15 cellular contexts compared by ENCODE assay signal in genomic region chr10:130185591-130185990, GRCh38. TPM values are rescaled to one million over a fixed set of nuclear protein-coding genes. Genes with fewer than 3 reads are reported as not detected.
A peak's percentile ranks its signal among the peaks of the same experiment; 100 is the strongest.
DNase-seq lines count a peak whose midpoint lies in the region; ATAC-seq and TF ChIP-seq lines count a peak whose summit lies in the region.
"Had no signal": no experiment of that assay in that cellular context is flagged by ENCODE, and none has a peak within 500 bp of the region (broad histone marks: within the 10 kb centered on the region; RNA-seq: fewer than 3 reads in every experiment).

No MANE protein-coding gene starts in this region.

- BruUV-seq in Panc1 (replicated peaks; lab: Mats Ljungman, UMichigan): TSS peak; percentile 32

- H3K27ac ChIP-seq in Panc1 (ENCODE audit: low read length) (no peak overlapping the region), endodermal cell (ENCODE audit: low read depth, low read length) (no peak overlapping the region), osteoblast (ENCODE audit: low read depth, low read length) (no peak overlapping the region)
- H3K27ac ChIP-seq: A549, BLaER1, GM23248 had no signal

- H3K4me1 ChIP-seq in Panc1 (ENCODE audit: control insufficient read depth, insufficient read depth, low read length) (no peaks in the 10 kb centered on the region; the same call in 1 of the 2 replicates), endodermal cell (ENCODE audit: control insufficient read depth, insufficient read depth, low read length) (no peaks in the 10 kb centered on the region), osteoblast (ENCODE audit: insufficient read depth, low read length) (peaks cover under 1% of the 10 kb centered on the region)
- H3K4me1 ChIP-seq: A549 had no signal

- no peaks in the 10 kb centered on the region for H4K20me1 ChIP-seq in osteoblast (ENCODE audit: insufficient read depth, low read length)
- H4K20me1 ChIP-seq: BLaER1 had no signal

- H2AFZ ChIP-seq in osteoblast (ENCODE audit: low read length): no peak overlapping the region
- H2AFZ ChIP-seq: GM23248 had no signal

- H3K36me3 Mint-ChIP-seq in T-helper 17 cell (ENCODE audit: low read depth) (peaks cover 3% of the 10 kb centered on the region), endodermal cell (ENCODE audit: low read depth) (peaks cover 74% of the 10 kb centered on the region)

- H3K27me3 Mint-ChIP-seq in T-helper 17 cell: no peaks in the 10 kb centered on the region
- H3K27me3 Mint-ChIP-seq in endodermal cell (ENCODE audit: insufficient read depth): peaks cover 1% of the 10 kb centered on the region
- H3K27me3 Mint-ChIP-seq: CD8-positive, alpha-beta memory T cell had no signal

- CTCF ChIA-PET in Panc1 (lab: Charles Lee): no interaction called here

- H3K27ac Mint-ChIP-seq in T-helper 17 cell: peak overlapping the region; percentile 32
- peak overlapping the region; percentile 8 for H3K27ac Mint-ChIP-seq in endodermal cell

- H3K4me1 Mint-ChIP-seq in T-helper 17 cell (peaks cover 3% of the 10 kb centered on the region), endodermal cell (no peaks in the 10 kb centered on the region)

- H3K36me3 ChIP-seq in Panc1 (ENCODE audit: control insufficient read depth, insufficient read depth, low read length) (peaks cover 9% of the 10 kb centered on the region; the same call in 1 of the 2 replicates), endodermal cell (ENCODE audit: control insufficient read depth, insufficient read depth, low read length) (peaks cover 65% of the 10 kb centered on the region), osteoblast (ENCODE audit: insufficient read depth, low read length) (peaks cover 49% of the 10 kb centered on the region)

- H3K4me3 Mint-ChIP-seq in T-helper 17 cell (no peak overlapping the region), endodermal cell (no peak overlapping the region)
- H3K4me3 Mint-ChIP-seq: CD8-positive, alpha-beta memory T cell had no signal

- H3K4me3 ChIP-seq in Panc1 (ENCODE audit: low read depth in 2 of 2, low read length in 2 of 2) (no peak overlapping the region), endodermal cell (ENCODE audit: low read length) (no peak overlapping the region), osteoblast (ENCODE audit: insufficient read depth, low read length) (no peak overlapping the region)
- H3K4me3 ChIP-seq: A549, BLaER1, GM23248 had no signal

- H3K9me3 ChIP-seq in Panc1 (ENCODE audit: control insufficient read depth, insufficient read depth, low read depth, low read length) (no peaks in the 10 kb centered on the region), T-helper 17 cell (ENCODE audit: control insufficient read depth, low read length, poor library complexity, severe bottlenecking) (no peaks in the 10 kb centered on the region), endodermal cell (ENCODE audit: control insufficient read depth, low read length) (no peaks in the 10 kb centered on the region), osteoblast (ENCODE audit: low read depth, low read length) (no peaks in the 10 kb centered on the region)
- H3K9me3 ChIP-seq: A549, BLaER1 had no signal

- no peak overlapping the region for H3K4me2 ChIP-seq in osteoblast (ENCODE audit: insufficient read depth, low read length)
- H3K4me2 ChIP-seq: A549, BLaER1 had no signal

- DNase-seq in Panc1 (ENCODE audit: low read depth, low spot score): no peak
- no peak for DNase-seq in T-helper 17 cell
- no peak for DNase-seq in endodermal cell
- peak; percentile 26 for DNase-seq in osteoblast (ENCODE audit: insufficient read length, low spot score, missing footprints)
- no peak for DNase-seq in dedifferentiated amniotic fluid mesenchymal stem cell (ENCODE audit: extremely low spot score)
- DNase-seq in SW480 (ENCODE audit: low spot score): no peak
- DNase-seq in COR-L47 (lab: John Stamatoyannopoulos, UW): no peak
- DNase-seq in Ammon's horn (ENCODE audit: low spot score): no peak
- DNase-seq: CD8-positive, alpha-beta memory T cell; DMS 273 treated with DMSO at 0.1 percent for 48 hours; GM23248 had no signal

- no peak overlapping the region for H3K9ac ChIP-seq in endodermal cell (ENCODE audit: extremely low read depth, low read length, poor library complexity, severe bottlenecking)
- H3K9ac ChIP-seq: BLaER1, GM23248 had no signal

- TF ChIP-seq CTCF in Panc1 (IDR thresholded peaks at IDR 0.05): no peak
- no peak for TF ChIP-seq CTCF in endodermal cell (conservative IDR thresholded peaks at IDR 0.05)
- TF ChIP-seq CTCF in osteoblast (IDR thresholded peaks at IDR 0.05; ENCODE audit: extremely low read depth, low read depth, low read length): no peak

- H3K27me3 ChIP-seq in Panc1 (ENCODE audit: control insufficient read depth, insufficient read depth, low read length) (no peaks in the 10 kb centered on the region), endodermal cell (ENCODE audit: control insufficient read depth, insufficient read depth, low read length, poor library complexity, severe bottlenecking) (no peaks in the 10 kb centered on the region), osteoblast (ENCODE audit: insufficient read depth, low read length) (no peaks in the 10 kb centered on the region)
- H3K27me3 ChIP-seq: BLaER1 had no signal

- peaks cover 7% of the 10 kb centered on the region for H3K79me2 ChIP-seq in osteoblast (ENCODE audit: insufficient read depth, low read length)

- ATAC-seq in Panc1 (no peak), T-helper 17 cell (no peak)
- ATAC-seq: A549, HCT116, HepG2 had no signal

- POLR2A ChIA-PET in Panc1 (lab: Charles Lee): no interaction called here

- intact Hi-C loops in Panc1 (cut with micrococcal nuclease; ENCODE audit: unreplicated experiment): no loop called here

- H3K9me3 Mint-ChIP-seq in endodermal cell: peaks cover 3% of the 10 kb centered on the region
- H3K9me3 Mint-ChIP-seq: CD8-positive, alpha-beta memory T cell had no signal

- in situ Hi-C loops in Panc1 (cut with HindIII; ENCODE audit: low pct_unique_long_range_greater_than_20kb, low sequenced_read_pairs): no loop called here

- WGBS in endodermal cell (ENCODE audit: insufficient coverage in 1 of 2, insufficient read length in 1 of 2), 2 experiments: 96 to 98% methylated on average over 9 to 11 of the region's 11 CpGs

RNA-seq across cellular contexts. Expression of gene GLRX3, which starts 49.4 kb away (rescaled TPM):
- 188 TPM for total RNA-seq in Panc1 (2021; ENCODE audit: unreplicated experiment)
- 113 TPM for polyA plus RNA-seq in Panc1 (2012; ENCODE audit: insufficient read length)
- total RNA-seq in T-helper 17 cell: 10 to 100 TPM; 31.5 to 39.9 TPM
- 100 to 1,000 TPM; 119 to 123 TPM for total RNA-seq in endodermal cell
- polyA plus RNA-seq in endodermal cell (2013, experiment 1 of 2): 117 TPM
- polyA plus RNA-seq in endodermal cell (2013, experiment 2 of 2): 109 TPM
- total RNA-seq in osteoblast: 70.1 and 74.9 TPM in 2 replicates
